ENCODE assay signal across 1 cellular context in genomic region chr12:49741882-49742620, GRCh38.
TF ChIP-seq lines count a peak whose summit lies in the region.

No MANE protein-coding gene starts in this region.

TF ChIP-seq in HepG2, 621 proteins besides CTCF, POLR2A, EP300 and RAD21 (continued from another document and continues in another):
- peak; percentile 74; the same call in 1 of the 2 replicates for TF ChIP-seq ZNF281 (CRISPR knock-in tag; IDR thresholded peaks at IDR 0.05; ENCODE audit: borderline replicate concordance)
- peak; percentile 40 for TF ChIP-seq ZNF781 (CRISPR knock-in tag; IDR thresholded peaks at IDR 0.05; ENCODE audit: borderline replicate concordance, not compliant biosample characterization)
- TF ChIP-seq NR1H2 (CRISPR knock-in tag; IDR thresholded peaks at IDR 0.05; ENCODE audit: borderline replicate concordance, low read depth), result no peak; the same call in 1 of the 2 replicates
- TF ChIP-seq ZNF776 (CRISPR knock-in tag; IDR thresholded peaks at IDR 0.05), result no peak
- no peak for TF ChIP-seq NFATC3 (CRISPR knock-in tag; IDR thresholded peaks at IDR 0.05)
- TF ChIP-seq SNAI1 (CRISPR knock-in tag; IDR thresholded peaks at IDR 0.05; ENCODE audit: borderline replicate concordance), result no peak
- no peak for TF ChIP-seq ZNF275 (CRISPR knock-in tag; IDR thresholded peaks at IDR 0.05; ENCODE audit: borderline replicate concordance)
- TF ChIP-seq ZNF720 (CRISPR knock-in tag; IDR thresholded peaks at IDR 0.05), result no peak
- TF ChIP-seq MNT (IDR thresholded peaks at IDR 0.05), result no peak
- TF ChIP-seq TOPORS (CRISPR knock-in tag; IDR thresholded peaks at IDR 0.05), result no peak
- TF ChIP-seq ZNF274 (CRISPR knock-in tag; IDR thresholded peaks at IDR 0.05), result no peak
- TF ChIP-seq ZGPAT (CRISPR knock-in tag; IDR thresholded peaks at IDR 0.05), result no peak; the same call in 1 of the 2 replicates
- no peak for TF ChIP-seq ZNF12 (CRISPR knock-in tag; IDR thresholded peaks at IDR 0.05)
- no peak for TF ChIP-seq U2AF2 (IDR thresholded peaks at IDR 0.05; ENCODE audit: low read depth, low read length)
- TF ChIP-seq SUZ12 (IDR thresholded peaks at IDR 0.05; ENCODE audit: low read depth, low read length), result no peak
- no peak for TF ChIP-seq ZNF33A (CRISPR knock-in tag; IDR thresholded peaks at IDR 0.05; ENCODE audit: borderline replicate concordance)
- TF ChIP-seq ZNF224 (CRISPR knock-in tag; IDR thresholded peaks at IDR 0.05), result no peak
- no peak for TF ChIP-seq ZNF619 (CRISPR knock-in tag; IDR thresholded peaks at IDR 0.05)
- TF ChIP-seq TOE1 (CRISPR knock-in tag; IDR thresholded peaks at IDR 0.05), result no peak
- TF ChIP-seq HNF4A (CRISPR knock-in tag; IDR thresholded peaks at IDR 0.05), result peak; percentile 64
- TF ChIP-seq ATF2 (CRISPR knock-in tag; IDR thresholded peaks at IDR 0.05), result 0 out of 2 replicates have a peak, but pooled peaks have one; percentile 11
- no peak for TF ChIP-seq ZNF496 (CRISPR knock-in tag; IDR thresholded peaks at IDR 0.05; ENCODE audit: insufficient replicate concordance)
- TF ChIP-seq TEAD3 (CRISPR knock-in tag; optimal IDR thresholded peaks at IDR 0.05; ENCODE audit: borderline replicate concordance), result no peak
- TF ChIP-seq ZNF280B (CRISPR knock-in tag; IDR thresholded peaks at IDR 0.05; ENCODE audit: borderline replicate concordance), result no peak
- 0 out of 2 replicates have a peak, but pooled peaks have one; percentile 3 for TF ChIP-seq AKAP8 (CRISPR knock-in tag; IDR thresholded peaks at IDR 0.05)
- no peak for TF ChIP-seq ZNF513 (CRISPR knock-in tag; conservative IDR thresholded peaks at IDR 0.05)
- no peak for TF ChIP-seq ATM (IDR thresholded peaks at IDR 0.05; ENCODE audit: borderline replicate concordance)
- no peak for TF ChIP-seq ZNF251 (CRISPR knock-in tag; IDR thresholded peaks at IDR 0.05)
- no peak for TF ChIP-seq ZNF691 (CRISPR knock-in tag; IDR thresholded peaks at IDR 0.05; ENCODE audit: borderline replicate concordance, low read depth)
- TF ChIP-seq ZBTB7B (CRISPR knock-in tag; IDR thresholded peaks at IDR 0.05), result no peak
- 0 out of 2 replicates have a peak, but pooled peaks have one; percentile 74 for TF ChIP-seq FIP1L1 (IDR thresholded peaks at IDR 0.05; ENCODE audit: borderline replicate concordance, insufficient read depth, low read depth, low read length)
- no peak for TF ChIP-seq SMAD9 (CRISPR knock-in tag; IDR thresholded peaks at IDR 0.05)
- no peak for TF ChIP-seq ZFP36L1 (CRISPR knock-in tag; IDR thresholded peaks at IDR 0.05)
- no peak for TF ChIP-seq FOXP1 (IDR thresholded peaks at IDR 0.05)
- TF ChIP-seq FOXP1 (CRISPR knock-in tag; IDR thresholded peaks at IDR 0.05), result peak; percentile 31; the same call in 1 of the 2 replicates
- TF ChIP-seq RFX5 (IDR thresholded peaks at IDR 0.05; ENCODE audit: low read depth, low read length), result no peak
- TF ChIP-seq ZNF484 (CRISPR knock-in tag; IDR thresholded peaks at IDR 0.05; ENCODE audit: borderline replicate concordance, low read depth), result no peak
- no peak for TF ChIP-seq HMG20B (CRISPR knock-in tag; conservative IDR thresholded peaks at IDR 0.05)
- no peak for TF ChIP-seq KLF16 (CRISPR knock-in tag; IDR thresholded peaks at IDR 0.05)
- TF ChIP-seq MEIS1 (CRISPR knock-in tag; IDR thresholded peaks at IDR 0.05; ENCODE audit: borderline replicate concordance), result no peak
- no peak for TF ChIP-seq ZNF530 (CRISPR knock-in tag; IDR thresholded peaks at IDR 0.05; ENCODE audit: low read depth)
- TF ChIP-seq ZNF816 (CRISPR knock-in tag; IDR thresholded peaks at IDR 0.05; ENCODE audit: borderline replicate concordance), result no peak
- TF ChIP-seq AGO2 (optimal IDR thresholded peaks at IDR 0.05; ENCODE audit: low read depth, low read length), result peak; percentile 78
- no peak for TF ChIP-seq ZNF451 (CRISPR knock-in tag; IDR thresholded peaks at IDR 0.05)
- TF ChIP-seq ZNF512B (CRISPR knock-in tag; IDR thresholded peaks at IDR 0.05; ENCODE audit: borderline replicate concordance), result no peak
- no peak for TF ChIP-seq ZNF296 (CRISPR knock-in tag; conservative IDR thresholded peaks at IDR 0.05)
- TF ChIP-seq ZBTB14 (CRISPR knock-in tag; IDR thresholded peaks at IDR 0.05), result no peak
- TF ChIP-seq ZNF710 (CRISPR knock-in tag; IDR thresholded peaks at IDR 0.05; ENCODE audit: borderline replicate concordance), result no peak
